24 cellular contexts compared by ENCODE assay signal in genomic region chr17:80527016-80527645, GRCh38. TPM values are rescaled to one million over a fixed set of nuclear protein-coding genes. Genes with fewer than 3 reads are reported as not detected.
DNase-seq lines count a peak whose midpoint lies in the region; ATAC-seq and TF ChIP-seq lines count a peak whose summit lies in the region.
"Had no signal": no experiment of that assay in that cellular context is flagged by ENCODE, and none has a peak within 500 bp of the region (broad histone marks: within the 10 kb centered on the region; RNA-seq: fewer than 3 reads in every experiment).

No MANE protein-coding gene starts in this region.

- H3K36me3 ChIP-seq in H7 (replicated peaks; ENCODE audit: control insufficient read depth, insufficient read depth, low read length) (no peaks in the 10 kb centered on the region), WERI-Rb-1 (no peaks in the 10 kb centered on the region)
- H3K36me3 ChIP-seq: neutrophil, suprapubic skin had no signal

- H3K27me3 ChIP-seq in H7 (ENCODE audit: control insufficient read depth, insufficient read depth, low read length), result no peaks in the 10 kb centered on the region; the same call in 1 of the 2 replicates
- no peaks in the 10 kb centered on the region for H3K27me3 ChIP-seq in WERI-Rb-1 (ENCODE audit: insufficient read depth, low read depth, severe bottlenecking)

- ATAC-seq in GM18498 (IDR thresholded peaks at IDR 0.05; ENCODE audit: unreplicated experiment) (no peak), GM21515 (IDR thresholded peaks at IDR 0.05; ENCODE audit: unreplicated experiment) (no peak)
- ATAC-seq: psoas muscle; Right ventricle myocardium inferior; stimulated activated effector memory CD8-positive, alpha-beta T cell treated with anti-CD3 and anti-CD28 coated beads, Interleukin-12 subunit alpha, Interleukin-12 subunit beta, amount 100 ng/mL, for 72 hours had no signal

- H3K27ac ChIP-seq in WERI-Rb-1, result peak overlapping the region; percentile 84
- H3K27ac ChIP-seq: neutrophil, psoas muscle, skin epidermis, suprapubic skin had no signal

- H3K9me3 ChIP-seq in WERI-Rb-1 (ENCODE audit: severe bottlenecking), result peaks cover 6% of the 10 kb centered on the region
- H3K9me3 ChIP-seq: neutrophil, psoas muscle, suprapubic skin had no signal

- TF ChIP-seq CTCF in WERI-Rb-1 (IDR thresholded peaks at IDR 0.05; ENCODE audit: low read depth, low read length), result no peak

- H3K4me3 ChIP-seq in H7 (ENCODE audit: insufficient read depth, low read depth, low read length), result no peak overlapping the region
- no peak overlapping the region for H3K4me3 ChIP-seq in WERI-Rb-1 (ENCODE audit: low read depth, low read length)
- H3K4me3 ChIP-seq: psoas muscle, skin epidermis, suprapubic skin had no signal

- DNase-seq in AG08395 (ENCODE audit: low spot score) (peak; percentile 62), H7 (peak; percentile 53), WERI-Rb-1 (no peak), hepatic stellate cell (ENCODE audit: low spot score) (peak; percentile 75), NCI-H1048 (lab: John Stamatoyannopoulos, UW) (no peak), NCI-H1930 (lab: John Stamatoyannopoulos, UW) (no peak)
- DNase-seq: activated naive CD4-positive, alpha-beta T cell treated with Interleukin-2 at 50 U/mL for 16 hours; activated T-cell treated with anti-CD3 and anti-CD28 coated beads, Interleukin-2, amount 50 U/mL, for 48 hours; anterior cingulate cortex; CD4-positive, CD25-positive, alpha-beta regulatory T cell; DMS153; foreskin melanocyte; kidney glomerular epithelial cell; NCI-H1694; NCI-H69; psoas muscle; stimulated activated CD4-positive, alpha-beta T cell treated with anti-CD3 and anti-CD28 coated beads, Interleukin-1b, Interleukin-23, amount 100 ng/mL, for 48 hours had no signal

RNA-seq across cellular contexts. Expression of gene RPTOR, which starts 17.5 kb away (rescaled TPM):
- 20.9 TPM in 2 replicates for total RNA-seq in H7 (2014; rRNA removed; shearing (Covaris generic))

RNA-seq across cellular contexts. Expression of gene NPTX1, which starts 50.7 kb away (rescaled TPM):
- total RNA-seq in H7 (2014; rRNA removed; shearing (Covaris generic)), result 1.6 and 4.2 TPM in 2 replicates
- total RNA-seq: Right ventricle myocardium inferior had no signal

Comparison
In these comparisons a context has a peak if more than half of its experiments do, and no peak if none do; other contexts are left out.
1. DNase-seq: peak in AG08395 (single experiment), H7 (single experiment) and hepatic stellate cell (single experiment); none in WERI-Rb-1 (single experiment), NCI-H1048 (single experiment) and NCI-H1930 (0 of 2).